8 cellular contexts compared by ENCODE assay signal in genomic region chr2:84919885-84920580, GRCh38. TPM values are rescaled to one million over a fixed set of nuclear protein-coding genes. Genes with fewer than 3 reads are reported as not detected.
DNase-seq lines count a peak whose midpoint lies in the region; ATAC-seq and TF ChIP-seq lines count a peak whose summit lies in the region.

No MANE protein-coding gene starts in this region.

- WGBS in gastroesophageal sphincter (ENCODE audit: low coverage in 1 of 2), 2 donors: 0 to 8% methylated on average over 5 to 7 of the region's 7 CpGs
- WGBS in sigmoid colon, 2 donors: 25 to 28% methylated on average over 7 of the region's 7 CpGs

- H3K4me1 ChIP-seq in HUES48 (ENCODE audit: control insufficient read depth, insufficient read depth, low read length) (peaks cover 4% of the 10 kb centered on the region), gastroesophageal sphincter (peaks cover 0 to 14% (median 5%) of the 10 kb centered on the region in 3 donors), sigmoid colon (peaks cover 0 to 11% (median 7%) of the 10 kb centered on the region in 4 donors)

- TF ChIP-seq CTCF in GM06990 (IDR thresholded peaks at IDR 0.05; ENCODE audit: insufficient read depth, low read length, poor library complexity, severe bottlenecking): no peak
- no peak for TF ChIP-seq CTCF in gastroesophageal sphincter (IDR thresholded peaks at IDR 0.05)
- TF ChIP-seq CTCF in sigmoid colon (IDR thresholded peaks at IDR 0.05): no peak
- no peak for TF ChIP-seq CTCF in glutamatergic neuron (IDR thresholded peaks at IDR 0.05; ENCODE audit: partially characterized antibody, unreplicated experiment)

- H3K27me3 Mint-ChIP-seq in glutamatergic neuron (ENCODE audit: unreplicated experiment): no peaks in the 10 kb centered on the region

- H3K27ac Mint-ChIP-seq in glutamatergic neuron (ENCODE audit: unreplicated experiment): no peak overlapping the region

- H3K36me3 Mint-ChIP-seq in glutamatergic neuron (ENCODE audit: unreplicated experiment): no peaks in the 10 kb centered on the region

- no peaks in the 10 kb centered on the region for H3K36me3 ChIP-seq in GM06990 (ENCODE audit: control insufficient read depth, insufficient read depth, low read length)
- H3K36me3 ChIP-seq in HUES48 (ENCODE audit: control insufficient read depth, insufficient read depth, low read length): no peaks in the 10 kb centered on the region
- H3K36me3 ChIP-seq in gastroesophageal sphincter: no peaks in the 10 kb centered on the region
- no peaks in the 10 kb centered on the region for H3K36me3 ChIP-seq in sigmoid colon

- peak; percentile 61 for ATAC-seq in GM21528 (IDR thresholded peaks at IDR 0.05; ENCODE audit: low FRiP score, unreplicated experiment)
- peak; percentile 98 for ATAC-seq in gastroesophageal sphincter

- H3K4me1 Mint-ChIP-seq in glutamatergic neuron (ENCODE audit: low read depth, unreplicated experiment): no peaks in the 10 kb centered on the region

- TF ChIP-seq EP300 in gastroesophageal sphincter (IDR thresholded peaks at IDR 0.05): no peak
- TF ChIP-seq EP300 in sigmoid colon (IDR thresholded peaks at IDR 0.05): no peak

- H3K27me3 ChIP-seq in GM06990 (replicated peaks; ENCODE audit: control insufficient read depth, insufficient read depth, low read length) (no peaks in the 10 kb centered on the region), HUES48 (ENCODE audit: control insufficient read depth, insufficient read depth, low read length) (no peaks in the 10 kb centered on the region), gastroesophageal sphincter (no peaks in the 10 kb centered on the region), sigmoid colon (no peaks in the 10 kb centered on the region)

- intact Hi-C loops in sigmoid colon (cut with DNase I): no loop called here

- H3K4me3 ChIP-seq in GM06990 (replicated peaks; ENCODE audit: low read depth, low read length): peak overlapping the region; percentile 40
- no peak overlapping the region for H3K4me3 ChIP-seq in HUES48 (ENCODE audit: low read depth, low read length)
- H3K4me3 ChIP-seq in gastroesophageal sphincter: peak overlapping the region in 1 of 2 donors; percentile 9
- no peak overlapping the region for H3K4me3 ChIP-seq in sigmoid colon

- H3K9me3 ChIP-seq in HUES48 (ENCODE audit: control insufficient read depth, insufficient read depth, low read length) (no peaks in the 10 kb centered on the region), gastroesophageal sphincter (no peaks in the 10 kb centered on the region), sigmoid colon (no peaks in the 10 kb centered on the region)

- no peak overlapping the region for H3K4me3 Mint-ChIP-seq in glutamatergic neuron (ENCODE audit: unreplicated experiment)

- H3K27ac ChIP-seq in HUES48 (ENCODE audit: low read depth, low read length): peak overlapping the region; percentile 73
- peak overlapping the region; percentile 51 to 83 (median 82) for H3K27ac ChIP-seq in gastroesophageal sphincter
- peak overlapping the region; percentile 69 to 89 (median 76) for H3K27ac ChIP-seq in sigmoid colon

- TF ChIP-seq POLR2A in gastroesophageal sphincter (IDR thresholded peaks at IDR 0.05) (no peak), sigmoid colon (IDR thresholded peaks at IDR 0.05) (no peak)

- peaks cover under 1% of the 10 kb centered on the region for H3K9me3 Mint-ChIP-seq in glutamatergic neuron (ENCODE audit: unreplicated experiment)

- H3K9ac ChIP-seq in HUES48 (ENCODE audit: low read depth, low read length): no peak overlapping the region

- DNase-seq in GM06990 (ENCODE audit: extremely low read depth, insufficient read length): no peak
- peak; percentile 56 to 62 for DNase-seq in activated T-cell treated with anti-CD3 and anti-CD28 coated beads, Interleukin-2, amount 50 U/mL, for 48 hours
- peak; percentile 77 for DNase-seq in sigmoid colon
- no peak for DNase-seq in glutamatergic neuron
- DNase-seq in ecto neural progenitor cell (ENCODE audit: low spot score): no peak

RNA-seq across cellular contexts. Expression of gene TMSB10, which starts 14.6 kb away (rescaled TPM):
- total RNA-seq in gastroesophageal sphincter (1,000 to 10,000 TPM in 3 of 4 donors, 100 to 1,000 TPM in 1; 797 to 2,612 (median 1,708) TPM), sigmoid colon (1,000 to 10,000 TPM; 1,887 to 2,459 (median 2,033) TPM), glutamatergic neuron (ENCODE audit: unreplicated experiment) (3,273 TPM)
- 1,000 to 10,000 TPM; 3,723 to 4,314 (median 4,173) TPM for polyA plus RNA-seq in sigmoid colon

RNA-seq across cellular contexts. Expression of gene TRABD2A, which starts 39.1 kb away (rescaled TPM):
- total RNA-seq in gastroesophageal sphincter (1 to 10 TPM in 2 of 4 donors, under 1 TPM in 2; 0.47 to 2.7 (median 1.4) TPM), sigmoid colon (1 to 10 TPM in 1 of 4 donors, under 1 TPM in 3; 0.16 to 3.6 (median 0.65) TPM), glutamatergic neuron (ENCODE audit: unreplicated experiment) (not detected)
- 10 to 100 TPM; 16.8 to 46.4 (median 25.4) TPM for polyA plus RNA-seq in sigmoid colon

RNA-seq across cellular contexts. Expression of gene KCMF1, which starts 50.9 kb away (rescaled TPM):
- total RNA-seq in gastroesophageal sphincter (10 to 100 TPM; 39.4 to 79.1 (median 68.1) TPM), sigmoid colon (10 to 100 TPM; 35.7 to 64.5 (median 39.6) TPM), glutamatergic neuron (ENCODE audit: unreplicated experiment) (46.8 TPM)
- polyA plus RNA-seq in sigmoid colon: 10 to 100 TPM; 44.6 to 73.1 (median 64.3) TPM

Comparison
In these comparisons a context has a peak if more than half of its experiments do, and no peak if none do; other contexts are left out.
1. DNase-seq: peak in activated T-cell treated with anti-CD3 and anti-CD28 coated beads, Interleukin-2, amount 50 U/mL, for 48 hours (2 of 2) and sigmoid colon (single experiment); none in GM06990 (single experiment), glutamatergic neuron (single experiment) and ecto neural progenitor cell (single experiment).
2. Peak in every context shown above with its lines, with median percentiles within 50 percentile points of each other: H3K27ac ChIP-seq.